In genomic region chr19:2042485-2043268, GRCh38 we compare ENCODE assay signal across 8 cellular contexts. TPM values are rescaled to one million over a fixed set of nuclear protein-coding genes. Genes with fewer than 3 reads are reported as not detected.
DNase-seq lines count a peak whose midpoint lies in the region; ATAC-seq and TF ChIP-seq lines count a peak whose summit lies in the region.

No MANE protein-coding gene starts in this region.

- H3K9ac ChIP-seq in mammary epithelial cell (ENCODE audit: insufficient read depth, low read length) (no peak overlapping the region), mucosa of stomach (ENCODE audit: low read length) (peak overlapping the region; percentile 68)

- H3K36me3 Mint-ChIP-seq in CD8-positive, alpha-beta memory T cell, result peaks cover 0 to 63% (median 0%) of the 10 kb centered on the region in 3 donors

- in situ Hi-C loops in mammary epithelial cell (cut with MboI; ENCODE audit: low sequenced_read_pairs in 2 of 2), result no loop called here

- POLR2A ChIA-PET in CD8-positive, alpha-beta memory T cell (lab: Charles Lee), result interaction anchor here (0.6 to 2.4 kb wide), 12 partner anchors 7 to 385 kb away, joined by 3 to 17 read pairs (median 4); partner anchors contain the start of gene MKNK2

- intact Hi-C loops in mammary epithelial cell (cut with micrococcal nuclease), result no loop called here

- H3K27ac ChIP-seq in CD8-positive, alpha-beta memory T cell (ENCODE audit: low read depth, low read length), result peak overlapping the region; percentile 90
- H3K27ac ChIP-seq in mammary epithelial cell (ENCODE audit: insufficient read depth, low read depth, low read length), result peak overlapping the region; percentile 43

- peaks cover 26% of the 10 kb centered on the region for H3K36me3 ChIP-seq in CD8-positive, alpha-beta memory T cell (ENCODE audit: insufficient read depth, low read length)
- H3K36me3 ChIP-seq in mammary epithelial cell (ENCODE audit: insufficient read depth, low read length) (peaks cover 22% of the 10 kb centered on the region), mucosa of stomach (ENCODE audit: control insufficient read depth, insufficient read depth, low read length) (peaks cover 29% of the 10 kb centered on the region)

- H4K20me1 ChIP-seq in mammary epithelial cell (ENCODE audit: insufficient read depth, low read length), result peaks cover 4% of the 10 kb centered on the region

- H3K4me2 ChIP-seq in mammary epithelial cell (ENCODE audit: insufficient read depth, low read depth, low read length), result peak overlapping the region; percentile 69

- H3K4me3 ChIP-seq in CD8-positive, alpha-beta memory T cell (ENCODE audit: low read length), result peak overlapping the region; percentile 61
- H3K4me3 ChIP-seq in mammary epithelial cell (replicated peaks in 1 of 3; ENCODE audit: insufficient read depth in 1 of 3, low read depth in 2 of 3, low read length in 3 of 3) (peak overlapping the region in 1 of 3 experiments; percentile 7), mucosa of stomach (ENCODE audit: low read length) (no peak overlapping the region)

- no peaks in the 10 kb centered on the region for H3K9me3 ChIP-seq in CD8-positive, alpha-beta memory T cell (ENCODE audit: low read length)
- H3K9me3 ChIP-seq in mammary epithelial cell (replicated peaks; ENCODE audit: insufficient read depth, low read length), result no peaks in the 10 kb centered on the region
- no peaks in the 10 kb centered on the region for H3K9me3 ChIP-seq in mucosa of stomach (ENCODE audit: control insufficient read depth, low read length)

- peak overlapping the region in 6 of 7 donors; percentile 47 to 83 (median 63) for H3K4me3 Mint-ChIP-seq in CD8-positive, alpha-beta memory T cell

- H3K4me1 Mint-ChIP-seq in CD8-positive, alpha-beta memory T cell, result peaks cover 15 to 44% (median 16%) of the 10 kb centered on the region in 3 donors

- BruUV-seq in mammary epithelial cell (replicated peaks; lab: Mats Ljungman, UMichigan), result no TSS peak

- H3K4me1 ChIP-seq in CD8-positive, alpha-beta memory T cell (ENCODE audit: insufficient read depth, low read length), result peaks cover 57% of the 10 kb centered on the region
- peaks cover 34% of the 10 kb centered on the region for H3K4me1 ChIP-seq in mammary epithelial cell (ENCODE audit: insufficient read depth, low read length)
- peaks cover 66% of the 10 kb centered on the region for H3K4me1 ChIP-seq in mucosa of stomach (ENCODE audit: control insufficient read depth, insufficient read depth, low read length)

- peak in 1 of 5 donors; percentile 36 for DNase-seq in CD8-positive, alpha-beta memory T cell
- DNase-seq in mammary epithelial cell, result no peak
- no peak for DNase-seq in COLO668 (lab: John Stamatoyannopoulos, UW; ENCODE audit: unreplicated experiment)
- DNase-seq in OCI-M1 (lab: John Stamatoyannopoulos, UW), result no peak
- DNase-seq in A172 (ENCODE audit: low spot score), result no peak
- no peak for DNase-seq in effector CD8-positive, alpha-beta T cell (lab: John Stamatoyannopoulos, UW)

- H3K9me3 Mint-ChIP-seq in CD8-positive, alpha-beta memory T cell, result no peaks in the 10 kb centered on the region

- no peaks in the 10 kb centered on the region for H3K27me3 ChIP-seq in CD8-positive, alpha-beta memory T cell (ENCODE audit: insufficient read depth, low read length, poor library complexity, severe bottlenecking)
- H3K27me3 ChIP-seq in mammary epithelial cell (ENCODE audit: insufficient read depth, low read length) (no peaks in the 10 kb centered on the region), mucosa of stomach (ENCODE audit: control insufficient read depth, insufficient read depth, low read length) (no peaks in the 10 kb centered on the region)

- ATAC-seq in HG03103 (IDR thresholded peaks at IDR 0.05; ENCODE audit: low read depth, unreplicated experiment), result peak; percentile 1

- H3K27ac Mint-ChIP-seq in CD8-positive, alpha-beta memory T cell, result peak overlapping the region; percentile 90 to 97 (median 94)

- H3K79me2 ChIP-seq in mammary epithelial cell (ENCODE audit: insufficient read depth, low read length), result peaks cover 46% of the 10 kb centered on the region

- CTCF ChIA-PET in CD8-positive, alpha-beta memory T cell (lab: Charles Lee), result interaction anchor here (0.6 to 3.7 kb wide), 7 partner anchors 7 to 113 kb away, joined by 3 to 19 read pairs (median 3); partner anchors contain the start of gene MKNK2
- CTCF ChIA-PET in mammary epithelial cell (lab: Charles Lee; ENCODE audit: low non-redundant PET), result no interaction called here

- no peak for TF ChIP-seq CTCF in mammary epithelial cell (conservative IDR thresholded peaks at IDR 0.05 in 1 of 2, IDR thresholded peaks at IDR 0.05 in 1 of 2; ENCODE audit: extremely low read depth in 1 of 2, insufficient read depth in 1 of 2, low read depth in 1 of 2, low read length in 2 of 2)

- dilution Hi-C loops in mammary epithelial cell (cut with HindIII; ENCODE audit: low sequenced_read_pairs), result no loop called here

- H3K27me3 Mint-ChIP-seq in CD8-positive, alpha-beta memory T cell, result peaks cover 0 to 2% of the 10 kb centered on the region in 2 donors

- 51% methylated on average over 12 of the region's 30 CpGs for WGBS in mammary epithelial cell (ENCODE audit: low coverage, missing lambda C conversion rate)

- no peak overlapping the region for H2AFZ ChIP-seq in mammary epithelial cell (ENCODE audit: low read depth, low read length)

RNA-seq across cellular contexts. Expression of gene MKNK2, which starts 8.4 kb away (rescaled TPM):
- 100 to 1,000 TPM; 137 to 147 TPM for total RNA-seq in CD8-positive, alpha-beta memory T cell
- 50.8 TPM for polyA plus RNA-seq in CD8-positive, alpha-beta memory T cell
- total RNA-seq in mammary epithelial cell, result 100 to 1,000 TPM in 1 of 2 donors, 10 to 100 TPM in 1; 91.7 to 248 TPM
- 152 TPM for polyA plus RNA-seq in mammary epithelial cell
- 244 TPM for polyA minus RNA-seq in mammary epithelial cell
- 40.4 and 53.8 TPM in 2 replicates for total RNA-seq in A172 (2014; rRNA removed; shearing (Covaris generic))

RNA-seq across cellular contexts. Expression of gene BTBD2, which starts 27.2 kb away (rescaled TPM):
- total RNA-seq in CD8-positive, alpha-beta memory T cell, result 10 to 100 TPM; 18.6 to 22.5 TPM
- polyA plus RNA-seq in CD8-positive, alpha-beta memory T cell, result 5.3 TPM
- total RNA-seq in mammary epithelial cell, result 10 to 100 TPM; 39.5 to 62.8 TPM
- 25.9 TPM for polyA plus RNA-seq in mammary epithelial cell
- 39.2 TPM for polyA minus RNA-seq in mammary epithelial cell
- 54.7 and 60.4 TPM in 2 replicates for total RNA-seq in A172 (2014; rRNA removed; shearing (Covaris generic))

RNA-seq across cellular contexts. Expression of gene MOB3A, which starts 53.4 kb away (rescaled TPM):
- total RNA-seq in CD8-positive, alpha-beta memory T cell, result 100 to 1,000 TPM; 171 to 188 TPM
- polyA plus RNA-seq in CD8-positive, alpha-beta memory T cell, result 106 TPM
- 10 to 100 TPM; 22.0 to 91.4 TPM for total RNA-seq in mammary epithelial cell
- 84.2 TPM for polyA plus RNA-seq in mammary epithelial cell
- polyA minus RNA-seq in mammary epithelial cell, result 147 TPM
- total RNA-seq in A172 (2014; rRNA removed; shearing (Covaris generic)), result 17.4 and 21.5 TPM in 2 replicates

RNA-seq across cellular contexts. Expression of gene IZUMO4, which starts 54.0 kb away (rescaled TPM):
- total RNA-seq in CD8-positive, alpha-beta memory T cell, result 1 to 10 TPM; 8.9 to 9.7 TPM
- polyA plus RNA-seq in CD8-positive, alpha-beta memory T cell, result 0.58 TPM
- 10 to 100 TPM in 1 of 2 donors, 1 to 10 TPM in 1; 1.2 to 11.2 TPM for total RNA-seq in mammary epithelial cell
- 12.6 TPM for polyA plus RNA-seq in mammary epithelial cell
- polyA minus RNA-seq in mammary epithelial cell, result 8.8 TPM
- 2.7 and 2.8 TPM in 2 replicates for total RNA-seq in A172 (2014; rRNA removed; shearing (Covaris generic))
